Comparison of ENCODE assay signal across 10 cellular contexts in genomic region chr1:29912413-29912812, GRCh38.
A peak's percentile ranks its signal among the peaks of the same experiment; 100 is the strongest.
DNase-seq lines count a peak whose midpoint lies in the region; ATAC-seq and TF ChIP-seq lines count a peak whose summit lies in the region.
"Had no signal": no experiment of that assay in that cellular context is flagged by ENCODE, and none has a peak within 500 bp of the region (broad histone marks: within the 10 kb centered on the region; RNA-seq: fewer than 3 reads in every experiment).

No MANE protein-coding gene starts in this region.

- H4K20me1 ChIP-seq in H9 (ENCODE audit: control insufficient read depth, insufficient read depth, insufficient read length), result no peaks in the 10 kb centered on the region

- in situ Hi-C loops in SK-MEL-5 (cut with HindIII; ENCODE audit: low pct_unique_long_range_greater_than_20kb, low sequenced_read_pairs), result no loop called here

- no peak for TF ChIP-seq POLR2A in suprapubic skin (IDR thresholded peaks at IDR 0.05)

- no peak overlapping the region for H3K18ac ChIP-seq in H9 (ENCODE audit: insufficient read length, low read depth, low read length)

- H4K8ac ChIP-seq in H9 (replicated peaks; ENCODE audit: insufficient read length, low read depth, low read length), result no peak overlapping the region

- no CpG with 5 or more reads among the region's 1 CpG for WGBS in H9 (ENCODE audit: extremely low coverage, insufficient read length, low lambda C conversion rate)
- 38% methylated on average over 1 of the region's 1 CpG for WGBS in suprapubic skin

- no peak overlapping the region for H3K56ac ChIP-seq in H9 (ENCODE audit: insufficient read length, low read depth, low read length)

- no peak overlapping the region for H3K4me2 ChIP-seq in H9 (ENCODE audit: insufficient read depth, insufficient read length, low read length)
- H3K4me2 ChIP-seq: KMS-11 had no signal

- TF ChIP-seq EP300 in suprapubic skin (IDR thresholded peaks at IDR 0.05), result no peak

- TF ChIP-seq CTCF in AG10803 (conservative IDR thresholded peaks at IDR 0.05; ENCODE audit: low read length), result peak; percentile 54
- peak; percentile 55; the same call in 2 of the 3 replicates for TF ChIP-seq CTCF in H9 (conservative IDR thresholded peaks at IDR 0.05)
- no peak for TF ChIP-seq CTCF in suprapubic skin (IDR thresholded peaks at IDR 0.05)

- H3K9me3 Mint-ChIP-seq in H9, result peaks cover 0 to 5% of the 10 kb centered on the region in 2 experiments; a peak in 2 of 5 replicates

- H3K4me1 Mint-ChIP-seq in H9, result peaks cover 9 to 17% of the 10 kb centered on the region in 2 experiments

- no peaks in the 10 kb centered on the region for H3K9me3 ChIP-seq in H9 (ENCODE audit: control insufficient read depth, low read depth, low read length)
- H3K9me3 ChIP-seq in suprapubic skin, result no peaks in the 10 kb centered on the region

- no peaks in the 10 kb centered on the region for H3K27me3 Mint-ChIP-seq in H9 (ENCODE audit: low read depth)

- H2BK120ac ChIP-seq in H9 (ENCODE audit: low read depth, low read length, poor library complexity, severe bottlenecking), result no peak overlapping the region

- no peak overlapping the region for H3T11ph ChIP-seq in H9 (ENCODE audit: low read length)

- peaks cover 0 to 11% (median 0%) of the 10 kb centered on the region in 3 experiments; a peak in 1 of 7 replicates for H3K36me3 Mint-ChIP-seq in H9 (ENCODE audit: insufficient read depth in 1 of 3, low read depth in 3 of 3)

- no peaks in the 10 kb centered on the region for H3K36me3 ChIP-seq in suprapubic skin

- no peak overlapping the region for H2BK5ac ChIP-seq in H9 (ENCODE audit: insufficient read length, low read length)

- H3K79me1 ChIP-seq in H9 (ENCODE audit: insufficient read depth, low read depth, low read length, poor library complexity, severe bottlenecking), result no peaks in the 10 kb centered on the region

- H2AK5ac ChIP-seq in H9 (ENCODE audit: insufficient read length, low read length), result no peak overlapping the region

- H3K23ac ChIP-seq in H9 (ENCODE audit: insufficient read length, low read depth, low read length), result no peak overlapping the region

- no peak overlapping the region for H3K27ac Mint-ChIP-seq in H9

- H4K5ac ChIP-seq in H9 (ENCODE audit: insufficient read length, low read depth, low read length), result no peak overlapping the region

- no peaks in the 10 kb centered on the region for H3K23me2 ChIP-seq in H9 (ENCODE audit: insufficient read length, low read depth, low read length, poor library complexity, severe bottlenecking)

- no peak overlapping the region for H3K14ac ChIP-seq in H9 (ENCODE audit: insufficient read depth, low read length)

- H3K4me1 ChIP-seq in H9 (ENCODE audit: insufficient read depth, low read length) (no peaks in the 10 kb centered on the region), suprapubic skin (no peaks in the 10 kb centered on the region)

- no peak overlapping the region for H3K27ac ChIP-seq in H9 (ENCODE audit: insufficient read length, low read depth, low read length)
- no peak overlapping the region for H3K27ac ChIP-seq in suprapubic skin
- H3K27ac ChIP-seq: KMS-11 had no signal

- H2AFZ ChIP-seq in H9 (ENCODE audit: low read length), result no peak overlapping the region

- no peak overlapping the region for H2BK12ac ChIP-seq in H9 (ENCODE audit: insufficient read length, low read depth, low read length)

- no peak overlapping the region for H2BK15ac ChIP-seq in H9 (ENCODE audit: low read depth, low read length)

- H2BK20ac ChIP-seq in H9 (ENCODE audit: low read depth, low read length, poor library complexity, severe bottlenecking), result no peak overlapping the region

- H3K9ac ChIP-seq in H9 (ENCODE audit: extremely low read depth, insufficient read length, low read length), result no peak overlapping the region
- H3K9ac ChIP-seq: KMS-11 had no signal

- H3K4ac ChIP-seq in H9 (ENCODE audit: low read depth, low read length), result no peak overlapping the region

- DNase-seq in AG10803 (ENCODE audit: low read depth) (peak; percentile 34), H9 (no peak), SK-MEL-5 (ENCODE audit: low read depth, low spot score) (peak; percentile 57), glomerular endothelial cell (ENCODE audit: extremely low read depth, low read depth, low spot score) (peak; percentile 4), 8988T (no peak), suprapubic skin (ENCODE audit: low spot score in 2 of 2) (no peak)

- ATAC-seq in HG03095 (IDR thresholded peaks at IDR 0.05; ENCODE audit: unreplicated experiment), result no peak
- ATAC-seq in HG03378 (IDR thresholded peaks at IDR 0.05; ENCODE audit: unreplicated experiment), result no peak
- ATAC-seq: left colon had no signal

- H3K4me3 ChIP-seq in AG10803 (ENCODE audit: low read length) (no peak overlapping the region), suprapubic skin (no peak overlapping the region)

- H4K91ac ChIP-seq in H9 (ENCODE audit: insufficient read length, low read depth, low read length), result no peak overlapping the region

- no peaks in the 10 kb centered on the region for H3K79me2 ChIP-seq in H9 (ENCODE audit: insufficient read depth, low read length)

- no peak overlapping the region for H3K4me3 Mint-ChIP-seq in H9

- H3K27me3 ChIP-seq in H9 (ENCODE audit: insufficient read depth, low read length) (no peaks in the 10 kb centered on the region), suprapubic skin (peaks cover 41% of the 10 kb centered on the region)

Comparison
In these comparisons a context has a peak if more than half of its experiments do, and no peak if none do; other contexts are left out.
1. DNase-seq: peak in AG10803 (single experiment), SK-MEL-5 (single experiment) and glomerular endothelial cell (single experiment); none in H9 (single experiment), 8988T (single experiment) and suprapubic skin (0 of 2).
2. CTCF ChIP-seq: peak in AG10803 (single experiment) and H9 (single experiment); none in suprapubic skin (0 of 2).